Comparison of ENCODE assay signal across 9 cellular contexts in genomic region chr3:134406331-134407246, GRCh38. TPM values are rescaled to one million over a fixed set of nuclear protein-coding genes. Genes with fewer than 3 reads are reported as not detected.
DNase-seq lines count a peak whose midpoint lies in the region; ATAC-seq and TF ChIP-seq lines count a peak whose summit lies in the region.
"Had no signal": no experiment of that assay in that cellular context is flagged by ENCODE, and none has a peak within 500 bp of the region (broad histone marks: within the 10 kb centered on the region; RNA-seq: fewer than 3 reads in every experiment).

No MANE protein-coding gene starts in this region.

- H2BK20ac ChIP-seq in IMR-90 (ENCODE audit: low read depth, low read length) = no peak overlapping the region; the same call in 1 of the 2 replicates

- WGBS in IMR-90 (ENCODE audit: extremely low coverage in 2 of 2, insufficient read length in 1 of 2), 2 experiments = 15% methylated on average over 48 of the region's 64 CpGs; no CpG with 5 or more reads in 1 of the 2 experiments
- 5% methylated on average over 58 of the region's 64 CpGs for WGBS in prostate gland

- no peak overlapping the region for H3K14ac ChIP-seq in IMR-90 (replicated peaks; ENCODE audit: low read depth, low read length)

- H4K91ac ChIP-seq in IMR-90 (ENCODE audit: insufficient read depth, low read depth, low read length) = no peak overlapping the region

- H3K79me1 ChIP-seq in IMR-90 (ENCODE audit: low read depth in 1 of 2, low read length in 2 of 2) = no peaks in the 10 kb centered on the region

- H3K23ac ChIP-seq in IMR-90 (ENCODE audit: low read depth, low read length) = peak overlapping the region; percentile 51

- peak; percentile 63 for ATAC-seq in IMR-90 (ENCODE audit: low read depth)
- ATAC-seq in SK-N-SH treated with all-trans-retinoic acid at 6 μM for 48 hours = peak; percentile 68
- no peak for ATAC-seq in GM19463 (IDR thresholded peaks at IDR 0.05; ENCODE audit: unreplicated experiment)
- ATAC-seq in GM19328 (IDR thresholded peaks at IDR 0.05; ENCODE audit: unreplicated experiment) = no peak

- TF ChIP-seq RAD21 in IMR-90 (IDR thresholded peaks at IDR 0.05; ENCODE audit: low read length) = no peak

- CTCF ChIA-PET in IMR-90 (lab: Yijun Ruan, JAX) = no interaction called here

- peaks cover 3% of the 10 kb centered on the region; the same call in 1 of the 2 replicates for H3K4me1 ChIP-seq in IMR-90 (ENCODE audit: control insufficient read depth, insufficient read depth, low read length)
- H3K4me1 ChIP-seq in left ventricle myocardium inferior = peaks cover 16% of the 10 kb centered on the region
- H3K4me1 ChIP-seq in prostate gland (replicated peaks) = no peaks in the 10 kb centered on the region

- peak overlapping the region; percentile 42; the same call in 1 of the 2 replicates for H2BK120ac ChIP-seq in IMR-90 (ENCODE audit: low read depth, low read length)

- H3K27me3 ChIP-seq in IMR-90 (ENCODE audit: control insufficient read depth, insufficient read depth, low read length) = peaks cover 6% of the 10 kb centered on the region
- H3K27me3 ChIP-seq in left ventricle myocardium inferior (ENCODE audit: low read depth) = no peaks in the 10 kb centered on the region
- no peaks in the 10 kb centered on the region for H3K27me3 ChIP-seq in prostate gland (replicated peaks; ENCODE audit: insufficient read depth)

- peak overlapping the region; percentile 16; the same call in 1 of the 2 replicates for H3K4me3 ChIP-seq in IMR-90 (ENCODE audit: insufficient read depth, low read depth, low read length)
- H3K4me3 ChIP-seq in left ventricle myocardium inferior = peak overlapping the region; percentile 69
- H3K4me3 ChIP-seq in prostate gland = peak overlapping the region; percentile 15 to 31

- POLR2A ChIA-PET in IMR-90 (lab: Charles Lee; ENCODE audit: unreplicated experiment) = no interaction called here

- TF ChIP-seq POLR2A in IMR-90 (IDR thresholded peaks at IDR 0.05; ENCODE audit: low read depth, low read length) (no peak), prostate gland (IDR thresholded peaks at IDR 0.05) (no peak)

- no peaks in the 10 kb centered on the region for H3K36me3 ChIP-seq in IMR-90 (ENCODE audit: control insufficient read depth, insufficient read depth, low read length)
- H3K36me3 ChIP-seq in left ventricle myocardium inferior = no peaks in the 10 kb centered on the region
- H3K36me3 ChIP-seq in prostate gland = no peaks in the 10 kb centered on the region

- H3K9ac ChIP-seq in IMR-90 (ENCODE audit: low read depth, low read length) = no peak overlapping the region

- in situ Hi-C loops in IMR-90 (cut with MboI; ENCODE audit: low sequenced_read_pairs) (no loop called here), ACHN (cut with HindIII; ENCODE audit: low pct_ligation_motif_present, low pct_unique_long_range_greater_than_20kb, low sequenced_read_pairs) (no loop called here)

- 0 out of 2 replicates have a peak overlapping the region, but pooled peaks have one; percentile 56 for H3K4ac ChIP-seq in IMR-90 (ENCODE audit: low read depth, low read length)

- H3K9me3 ChIP-seq in IMR-90 (ENCODE audit: control insufficient read depth, insufficient read depth, low read length) = peaks cover 10% of the 10 kb centered on the region
- H3K9me3 ChIP-seq in left ventricle myocardium inferior (replicated peaks) = peaks cover 8% of the 10 kb centered on the region
- no peaks in the 10 kb centered on the region for H3K9me3 ChIP-seq in prostate gland

- peak overlapping the region; percentile 7 to 10; a peak in 2 of 4 replicates for H4K8ac ChIP-seq in IMR-90 (ENCODE audit: low read depth in 2 of 2, low read length in 2 of 2)

- DNase-seq in IMR-90 = no peak
- DNase-seq in left ventricle myocardium inferior = peak; percentile 55
- DNase-seq in prostate gland (ENCODE audit: low spot score) = no peak
- no peak for DNase-seq in MV-4-11 (lab: John Stamatoyannopoulos, UW)
- DNase-seq in ACHN = no peak

- H4K20me1 ChIP-seq in IMR-90 (ENCODE audit: insufficient read depth, low read length) = no peaks in the 10 kb centered on the region

- dilution Hi-C loops in IMR-90 (cut with HindIII; ENCODE audit: low sequenced_read_pairs, unreplicated experiment) = no loop called here

- no peak overlapping the region for H4K5ac ChIP-seq in IMR-90 (ENCODE audit: low read depth, low read length)

- H3K27ac ChIP-seq in IMR-90 (ENCODE audit: insufficient read depth, low read length) (no peak overlapping the region), left ventricle myocardium inferior (replicated peaks) (peak overlapping the region; percentile 57), prostate gland (no peak overlapping the region)
- H3K27ac ChIP-seq: HL-60 had no signal

- intact Hi-C loops in IMR-90 (cut with micrococcal nuclease) (no loop called here), left ventricle myocardium inferior (cut with micrococcal nuclease) (no loop called here), prostate gland (cut with DNase I) (no loop called here)

- no peak overlapping the region; the same call in 1 of the 2 replicates for H2AK5ac ChIP-seq in IMR-90 (ENCODE audit: low read depth, low read length)

- BruUV-seq in IMR-90 (replicated peaks; lab: Mats Ljungman, UMichigan) = no TSS peak

- TF ChIP-seq CTCF in IMR-90 (conservative IDR thresholded peaks at IDR 0.05; ENCODE audit: low read depth, low read length) = no peak
- TF ChIP-seq CTCF in left ventricle myocardium inferior (IDR thresholded peaks at IDR 0.05; ENCODE audit: borderline replicate concordance) = peak; percentile 9
- TF ChIP-seq CTCF in prostate gland (IDR thresholded peaks at IDR 0.05) = no peak

- no peak overlapping the region for H3K56ac ChIP-seq in IMR-90 (ENCODE audit: extremely low read depth, insufficient read depth, low read length)

- H3K18ac ChIP-seq in IMR-90 (ENCODE audit: low read depth, low read length) = no peak overlapping the region

- peak overlapping the region; percentile 86 for H2AFZ ChIP-seq in IMR-90 (replicated peaks; ENCODE audit: low read length, poor library complexity)

- no peaks in the 10 kb centered on the region; the same call in 1 of the 2 replicates for H3K9me1 ChIP-seq in IMR-90 (ENCODE audit: insufficient read depth, low read length)

- H2BK5ac ChIP-seq in IMR-90 (ENCODE audit: low read depth, low read length, poor library complexity, severe bottlenecking) = no peak overlapping the region

- peak overlapping the region; percentile 7; the same call in 1 of the 3 replicates for H2BK15ac ChIP-seq in IMR-90 (ENCODE audit: low read depth, low read length)

- peak overlapping the region; percentile 72 for H3K4me2 ChIP-seq in IMR-90 (ENCODE audit: low read depth, low read length)

- H2AK9ac ChIP-seq in IMR-90 (replicated peaks; ENCODE audit: low read depth, low read length, poor library complexity) = peak overlapping the region; percentile 38

TF ChIP-seq in IMR-90, 13 proteins besides CTCF, POLR2A, EP300 and RAD21 (continues in another document):
- TF ChIP-seq NFE2L2 (IDR thresholded peaks at IDR 0.05; ENCODE audit: low read depth, low read length) (no peak), ELK1 (IDR thresholded peaks at IDR 0.05; ENCODE audit: borderline replicate concordance, low read depth, low read length) (no peak), SMC3 (IDR thresholded peaks at IDR 0.05; ENCODE audit: low read depth, low read length) (no peak), BHLHE40 (IDR thresholded peaks at IDR 0.05; ENCODE audit: low read depth, low read length) (no peak), RFX5 (IDR thresholded peaks at IDR 0.05; ENCODE audit: low read depth, low read length) (no peak), CEBPB (IDR thresholded peaks at IDR 0.05; ENCODE audit: low read depth, low read length) (no peak)

TF ChIP-seq in SK-N-SH treated with all-trans-retinoic acid at 6 μM for 48 hours, 23 proteins besides CTCF, POLR2A, EP300 and RAD21:
- no peak for TF ChIP-seq OSR1 (CRISPR knock-in tag; IDR thresholded peaks at IDR 0.05)
- TF ChIP-seq TCF4 (CRISPR knock-in tag; IDR thresholded peaks at IDR 0.05; ENCODE audit: borderline replicate concordance) = no peak
- no peak for TF ChIP-seq ISL1 (CRISPR knock-in tag; IDR thresholded peaks at IDR 0.05)
- no peak for TF ChIP-seq TSHZ2 (CRISPR knock-in tag; IDR thresholded peaks at IDR 0.05)
- TF ChIP-seq GLIS3 (CRISPR knock-in tag; IDR thresholded peaks at IDR 0.05) = no peak
- no peak for TF ChIP-seq ZC3H10 (CRISPR knock-in tag; IDR thresholded peaks at IDR 0.05)

RNA-seq across cellular contexts. Expression of gene AMOTL2, which starts 32.3 kb away (rescaled TPM):
- total RNA-seq in IMR-90 (2012; rRNA removed) (162 and 172 TPM in 2 replicates), left ventricle myocardium inferior (44.4 TPM), prostate gland (10 to 100 TPM; 86.1 to 92.8 TPM)
- 176 and 230 TPM in 2 replicates for polyA plus RNA-seq in IMR-90 (2012; rRNA removed)
- 168 and 220 TPM in 2 replicates for polyA plus RNA-seq in IMR-90 (2012; cell fraction: cytosol; rRNA removed)
- polyA plus RNA-seq in IMR-90 (2012; cell fraction: nucleus; rRNA removed; ENCODE audit: low replicate concordance) = 530 and 567 TPM in 2 replicates

Comparison
In these comparisons a context has a peak if more than half of its experiments do, and no peak if none do; other contexts are left out.
1. ATAC-seq: peak in IMR-90 (single experiment) and SK-N-SH treated with all-trans-retinoic acid at 6 μM for 48 hours (single experiment); none in GM19463 (single experiment) and GM19328 (single experiment).
2. H3K4me3 ChIP-seq: peak in every context shown above with its lines; median percentile 69 in left ventricle myocardium inferior; 23 in prostate gland; 16 in IMR-90.